ENCODE assay signal across 28 cellular contexts in genomic region chr2:157164370-157164769, GRCh38.
"Had no signal": no experiment of that assay in that cellular context is flagged by ENCODE, and none has a peak within 500 bp of the region (broad histone marks: within the 10 kb centered on the region; RNA-seq: fewer than 3 reads in every experiment).

No MANE protein-coding gene starts in this region.

- H3K36me3 Mint-ChIP-seq: immature natural killer cell; naive thymus-derived CD4-positive, alpha-beta T cell; neural progenitor cell; type B pancreatic cell had no signal

- H3K4me3 ChIP-seq: heart left ventricle, left lung, lung, mucosa of descending colon, neural progenitor cell, ovary, right atrium auricular region, right lobe of liver, skin epidermis, suprapubic skin, thoracic aorta, tibial artery, vagina had no signal

- H3K4me1 Mint-ChIP-seq: immature natural killer cell, nephron progenitor cell, neural progenitor cell had no signal

- DNase-seq: heart left ventricle; hypothalamus; immature natural killer cell; kidney; left colon; midbrain; mucosa of descending colon; naive thymus-derived CD4-positive, alpha-beta T cell; nephron progenitor cell; ovary; stimulated activated CD4-positive, alpha-beta T cell treated with anti-CD3 and anti-CD28 coated beads, Interleukin-12 subunit alpha, Interleukin-12 subunit beta, amount 100 ng/mL, for 4 hours; stimulated activated CD4-positive, alpha-beta T cell treated with anti-CD3 and anti-CD28 coated beads, Interleukin-15, amount 100 ng/mL, for 24 hours; stimulated activated CD4-positive, alpha-beta T cell treated with anti-CD3 and anti-CD28 coated beads, Interleukin-2, amount 100 ng/mL, for 24 hours; stimulated activated CD4-positive, alpha-beta T cell treated with anti-CD3 and anti-CD28 coated beads, Interleukin-4, amount 100 ng/mL, for 1 hour; stimulated activated naive CD4-positive, alpha-beta T cell; tibial artery had no signal

- H3K4me3 Mint-ChIP-seq: immature natural killer cell; naive thymus-derived CD4-positive, alpha-beta T cell; nephron progenitor cell; neural progenitor cell; stimulated activated naive CD8-positive, alpha-beta T cell treated with anti-CD3 and anti-CD28 coated beads, Interleukin-15, Interleukin-2, amounts not matched to agents 100 ng/mL and 50 ng/mL, for 24 hours; type B pancreatic cell had no signal

- H3K27ac ChIP-seq: heart left ventricle, left lung, neural progenitor cell, ovary, right atrium auricular region, right lobe of liver, skin epidermis, suprapubic skin, thoracic aorta, tibial artery, vagina had no signal

- H3K36me3 ChIP-seq: heart left ventricle, left lung, neural progenitor cell, ovary, right atrium auricular region, right lobe of liver, suprapubic skin, thoracic aorta, tibial artery, vagina had no signal

- H3K4me2 ChIP-seq: neural progenitor cell had no signal

- H2AFZ ChIP-seq: neural progenitor cell had no signal

- H3K4me1 ChIP-seq: heart left ventricle, left lung, neural progenitor cell, right atrium auricular region, right lobe of liver, suprapubic skin, tibial artery, vagina had no signal

- H3K9me3 Mint-ChIP-seq: immature natural killer cell; nephron progenitor cell; neural progenitor cell; stimulated activated naive CD8-positive, alpha-beta T cell treated with anti-CD3 and anti-CD28 coated beads, Interleukin-15, Interleukin-2, amounts not matched to agents 100 ng/mL and 50 ng/mL, for 24 hours; type B pancreatic cell had no signal

- H3K9me3 ChIP-seq: ovary, right atrium auricular region, right lobe of liver, suprapubic skin, thoracic aorta, vagina had no signal

- H3K9ac ChIP-seq: neural progenitor cell had no signal

- H3K27ac Mint-ChIP-seq: immature natural killer cell; naive thymus-derived CD4-positive, alpha-beta T cell; nephron progenitor cell; neural progenitor cell; progenitor cell of endocrine pancreas; stimulated activated naive CD8-positive, alpha-beta T cell treated with anti-CD3 and anti-CD28 coated beads, Interleukin-15, Interleukin-2, amounts not matched to agents 100 ng/mL and 50 ng/mL, for 24 hours; type B pancreatic cell had no signal

- H3K27me3 Mint-ChIP-seq: progenitor cell of endocrine pancreas; stimulated activated naive CD8-positive, alpha-beta T cell treated with anti-CD3 and anti-CD28 coated beads, Interleukin-15, Interleukin-2, amounts not matched to agents 100 ng/mL and 50 ng/mL, for 24 hours; type B pancreatic cell had no signal

- H3K27me3 ChIP-seq: heart left ventricle, left lung, neural progenitor cell, ovary, right atrium auricular region, right lobe of liver, suprapubic skin, tibial artery, vagina had no signal

- ATAC-seq: left colon; left lung; mucosa of descending colon; naive thymus-derived CD4-positive, alpha-beta T cell had no signal
